Comparison of ENCODE assay signal across 8 cellular contexts in genomic region chr3:23916152-23916885, GRCh38. TPM values are rescaled to one million over a fixed set of nuclear protein-coding genes. Genes with fewer than 3 reads are reported as not detected.
DNase-seq lines count a peak whose midpoint lies in the region; ATAC-seq, FAIRE-seq and TF ChIP-seq lines count a peak whose summit lies in the region.

No MANE protein-coding gene starts in this region.

- 10% methylated on average over 30 of the region's 48 CpGs for WGBS in A549 (ENCODE audit: missing lambda C conversion rate)

- no peak for DNase-seq in A549 (ENCODE audit: low read depth in 1 of 2, low spot score in 1 of 2)
- no peak for DNase-seq in activated CD4-positive, alpha-beta memory T cell treated with anti-CD3 and anti-CD28 coated beads for 36 hours
- no peak for DNase-seq in left cardiac atrium
- no peak for DNase-seq in gastrocnemius medialis
- no peak for DNase-seq in activated effector memory CD4-positive, alpha-beta T cell treated with Interleukin-2 at 50 U/mL for 16 hours
- DNase-seq in stimulated activated CD4-positive, alpha-beta T cell treated with anti-CD3 and anti-CD28 coated beads, Interleukin-2, amount 100 ng/mL, for 48 hours, result no peak

- ATAC-seq in A549 (peak; percentile 67 to 75; a peak in 5 of 6 replicates), GM18907 (IDR thresholded peaks at IDR 0.05; ENCODE audit: unreplicated experiment) (peak; percentile 61), HG03066 (IDR thresholded peaks at IDR 0.05; ENCODE audit: low read depth, unreplicated experiment) (peak; percentile 41), left cardiac atrium (peak; percentile 52 to 67), gastrocnemius medialis (peak; percentile 63 to 65)

- peak overlapping the region; percentile 91 for H3K4me3 ChIP-seq in A549
- H3K4me3 ChIP-seq in gastrocnemius medialis, result peak overlapping the region; percentile 83 to 96 (median 93)

- peaks cover 44% of the 10 kb centered on the region for H3K36me3 Mint-ChIP-seq in activated CD4-positive, alpha-beta memory T cell treated with anti-CD3 and anti-CD28 coated beads for 36 hours

- peak overlapping the region; percentile 98 for H3K4me3 Mint-ChIP-seq in activated CD4-positive, alpha-beta memory T cell treated with anti-CD3 and anti-CD28 coated beads for 36 hours

- FAIRE-seq in A549 (lab: Jason Lieb, UNC), result no peak

- H3K27me3 ChIP-seq in gastrocnemius medialis, result no peaks in the 10 kb centered on the region

- H3K4me2 ChIP-seq in A549, result peak overlapping the region; percentile 87

- H3K27ac ChIP-seq in A549 (peak overlapping the region; percentile 79 to 99), gastrocnemius medialis (peak overlapping the region; percentile 91 to 96 (median 92))

- H3K4me1 ChIP-seq in A549 (peaks cover 46% of the 10 kb centered on the region), gastrocnemius medialis (peaks cover 30 to 37% of the 10 kb centered on the region in 2 donors)

- peaks cover 51% of the 10 kb centered on the region for H3K4me1 Mint-ChIP-seq in activated CD4-positive, alpha-beta memory T cell treated with anti-CD3 and anti-CD28 coated beads for 36 hours (ENCODE audit: low read depth)

- no peaks in the 10 kb centered on the region for H3K9me3 Mint-ChIP-seq in activated CD4-positive, alpha-beta memory T cell treated with anti-CD3 and anti-CD28 coated beads for 36 hours

- H3K27ac Mint-ChIP-seq in activated CD4-positive, alpha-beta memory T cell treated with anti-CD3 and anti-CD28 coated beads for 36 hours, result peak overlapping the region; percentile 100

- intact Hi-C loops in activated CD4-positive, alpha-beta memory T cell treated with anti-CD3 and anti-CD28 coated beads for 36 hours (cut with micrococcal nuclease), result loop anchor here (2.0 to 5.0 kb wide), 2 partner anchors 106 to 1866 kb away; partner anchors contain the start of gene NGLY1
- intact Hi-C loops in left cardiac atrium (cut with DNase I) (loop anchor here in 1 of 2 donors (2.0 kb wide), 1 partner anchor 28 kb away; the partner anchor contains the start of gene NR1D2), gastrocnemius medialis (cut with DNase I; ENCODE audit: low total_unique reads) (loop anchor here (2.0 kb wide), 1 partner anchor 28 kb away; no protein-coding TSS in a partner anchor)

- TF ChIP-seq CTCF in A549 (IDR thresholded peaks at IDR 0.05) (no peak), gastrocnemius medialis (IDR thresholded peaks at IDR 0.05 in 4 of 5, conservative IDR thresholded peaks at IDR 0.05 in 1 of 5) (no peak)

- in situ Hi-C loops in gastrocnemius medialis (cut with MboI; ENCODE audit: low sequenced_read_pairs in 4 of 4), result no loop called here

- H3K36me3 ChIP-seq in gastrocnemius medialis, result peaks cover 0 to 23% of the 10 kb centered on the region in 2 donors

- CTCF ChIA-PET in A549 (lab: Yijun Ruan, JAX), result interaction anchor here (1.4 to 3.2 kb wide), 2 partner anchors 27 to 42 kb away, joined by 3 to 7 read pairs; no protein-coding TSS in a partner anchor
- CTCF ChIA-PET in activated CD4-positive, alpha-beta memory T cell treated with anti-CD3 and anti-CD28 coated beads for 36 hours (lab: Charles Lee), result interaction anchor here (1.2 to 1.8 kb wide), 2 partner anchors 27 to 39 kb away, joined by 6 to 8 read pairs; no protein-coding TSS in a partner anchor

- H3K27me3 Mint-ChIP-seq in activated CD4-positive, alpha-beta memory T cell treated with anti-CD3 and anti-CD28 coated beads for 36 hours, result peaks cover 6% of the 10 kb centered on the region

- no peak for TF ChIP-seq EP300 in A549 (IDR thresholded peaks at IDR 0.05)

- no peak for TF ChIP-seq RAD21 in A549 (conservative IDR thresholded peaks at IDR 0.05 in 1 of 2, IDR thresholded peaks at IDR 0.05 in 1 of 2)

- H3K9me3 ChIP-seq in A549, result no peaks in the 10 kb centered on the region
- no peaks in the 10 kb centered on the region for H3K9me3 ChIP-seq in gastrocnemius medialis

- POLR2A ChIA-PET in A549 (lab: Yijun Ruan, JAX), result interaction anchor here (0.6 to 2.2 kb wide), 51 partner anchors 7 to 727 kb away, joined by 3 to 51 read pairs (median 5); no protein-coding TSS in a partner anchor
- POLR2A ChIA-PET in activated CD4-positive, alpha-beta memory T cell treated with anti-CD3 and anti-CD28 coated beads for 36 hours (lab: Charles Lee), result interaction anchor here (0.8 to 3.2 kb wide), 15 partner anchors 9 to 107 kb away, joined by 3 to 31 read pairs (median 5); no protein-coding TSS in a partner anchor

- TF ChIP-seq POLR2A in A549 (IDR thresholded peaks at IDR 0.05; ENCODE audit: low read length) (no peak), gastrocnemius medialis (IDR thresholded peaks at IDR 0.05) (no peak)

TF ChIP-seq in A549, 52 proteins besides CTCF, POLR2A, EP300 and RAD21:
- TF ChIP-seq RNF2 (IDR thresholded peaks at IDR 0.05; ENCODE audit: borderline replicate concordance, low read depth) (peak; percentile 77; the same call in 1 of the 2 replicates), EHMT2 (IDR thresholded peaks at IDR 0.05; ENCODE audit: low read depth) (no peak), MYC (IDR thresholded peaks at IDR 0.05; ENCODE audit: borderline replicate concordance, low read length) (no peak), MAZ (IDR thresholded peaks at IDR 0.05; ENCODE audit: borderline replicate concordance, low read depth, low read length) (no peak), HDAC2 (IDR thresholded peaks at IDR 0.05) (no peak), HOXA7 (CRISPR knock-in tag; IDR thresholded peaks at IDR 0.05) (no peak), PHF8 (IDR thresholded peaks at IDR 0.05; ENCODE audit: borderline replicate concordance, low read depth) (peak; percentile 46; the same call in 1 of the 2 replicates), HEYL (CRISPR knock-in tag; IDR thresholded peaks at IDR 0.05) (no peak), HES2 (IDR thresholded peaks at IDR 0.05) (no peak), CHD4 (IDR thresholded peaks at IDR 0.05; ENCODE audit: borderline replicate concordance) (no peak)

RNA-seq across cellular contexts. Expression of gene NKIRAS1, which starts 0.5 kb away (rescaled TPM):
- 12.2 and 16.8 TPM in 2 replicates for polyA plus RNA-seq in A549 (2011; rRNA removed)
- 3.3 and 3.7 TPM in 2 replicates for polyA plus RNA-seq in A549 (2012; cell fraction: cytosol; rRNA removed)
- 1.6 and 2.7 TPM in 2 replicates for polyA plus RNA-seq in A549 (2012; cell fraction: nucleus; rRNA removed)
- 13.8 to 15.5 TPM (median 14.8 TPM) in 3 replicates for polyA plus RNA-seq in A549 (2017; fragmentation: RNase III; extraction: RNeasy Plus Mini Kit Qiagen cat#74134 plus additional on column Dnase treatment)
- 4.0 and 4.2 TPM in 2 replicates for polyA minus RNA-seq in A549 (2011; rRNA and poly(A)+ RNA removed)
- 1 to 10 TPM; 3.9 TPM for total RNA-seq in activated CD4-positive, alpha-beta memory T cell treated with anti-CD3 and anti-CD28 coated beads for 36 hours
- total RNA-seq in left cardiac atrium, result 10 to 100 TPM; 12.9 to 15.4 TPM
- 10 to 100 TPM; 25.1 to 42.1 (median 34.7) TPM for total RNA-seq in gastrocnemius medialis

RNA-seq across cellular contexts. Expression of gene RPL15, which starts 0.6 kb away (rescaled TPM):
- polyA plus RNA-seq in A549 (2011; rRNA removed), result 2,933 and 3,149 TPM in 2 replicates
- 4,919 and 4,999 TPM in 2 replicates for polyA plus RNA-seq in A549 (2012; cell fraction: cytosol; rRNA removed)
- 2,649 and 2,666 TPM in 2 replicates for polyA plus RNA-seq in A549 (2012; cell fraction: nucleus; rRNA removed)
- 2,088 to 2,178 TPM (median 2,158 TPM) in 3 replicates for polyA plus RNA-seq in A549 (2017; fragmentation: RNase III; extraction: RNeasy Plus Mini Kit Qiagen cat#74134 plus additional on column Dnase treatment)
- 1,758 and 1,776 TPM in 2 replicates for polyA minus RNA-seq in A549 (2011; rRNA and poly(A)+ RNA removed)
- 1,000 to 10,000 TPM; 2,597 to 2,603 TPM for total RNA-seq in activated CD4-positive, alpha-beta memory T cell treated with anti-CD3 and anti-CD28 coated beads for 36 hours
- 1,000 to 10,000 TPM; 1,012 to 1,091 TPM for total RNA-seq in left cardiac atrium
- 1,000 to 10,000 TPM; 1,370 to 1,628 (median 1,557) TPM for total RNA-seq in gastrocnemius medialis

RNA-seq across cellular contexts. Expression of gene NR1D2, which starts 28.8 kb away (rescaled TPM):
- 18.5 and 18.6 TPM in 2 replicates for polyA plus RNA-seq in A549 (2011; rRNA removed)
- polyA plus RNA-seq in A549 (2012; cell fraction: cytosol; rRNA removed), result 2.6 and 3.1 TPM in 2 replicates
- polyA plus RNA-seq in A549 (2012; cell fraction: nucleus; rRNA removed), result 1.2 and 1.9 TPM in 2 replicates
- 7.2 to 8.1 TPM (median 7.4 TPM) in 3 replicates for polyA plus RNA-seq in A549 (2017; fragmentation: RNase III; extraction: RNeasy Plus Mini Kit Qiagen cat#74134 plus additional on column Dnase treatment)
- polyA minus RNA-seq in A549 (2011; rRNA and poly(A)+ RNA removed), result 15.4 and 18.7 TPM in 2 replicates
- total RNA-seq in activated CD4-positive, alpha-beta memory T cell treated with anti-CD3 and anti-CD28 coated beads for 36 hours, result 1 to 10 TPM; 5.4 to 5.9 TPM
- 10 to 100 TPM; 23.8 to 46.8 TPM for total RNA-seq in left cardiac atrium
- total RNA-seq in gastrocnemius medialis, result 10 to 100 TPM; 27.1 to 62.7 (median 51.2) TPM
